Comparison of ENCODE assay signal across 28 cellular contexts in genomic region chr3:135150282-135150681, GRCh38.
"Had no signal": no experiment of that assay in that cellular context is flagged by ENCODE, and none has a peak within 500 bp of the region (broad histone marks: within the 10 kb centered on the region; RNA-seq: fewer than 3 reads in every experiment).

No MANE protein-coding gene starts in this region.

- H3K27me3 ChIP-seq: neutrophil, pancreas, spleen, suprapubic skin, thyroid gland, tibial nerve, upper lobe of left lung, vagina had no signal

- H3K36me3 ChIP-seq: neutrophil, pancreas, prostate gland, spleen, suprapubic skin, thoracic aorta, thyroid gland, tibial nerve, upper lobe of left lung, vagina had no signal

- H3K27ac ChIP-seq: neutrophil, pancreas, prostate gland, skin epidermis, spleen, suprapubic skin, thoracic aorta, thyroid gland, tibial nerve, upper lobe of left lung, vagina had no signal

- H3K9me3 ChIP-seq: neutrophil, pancreas, prostate gland, spleen, suprapubic skin, thoracic aorta, thyroid gland, tibial nerve, upper lobe of left lung, vagina had no signal

- ATAC-seq: naive thymus-derived CD4-positive, alpha-beta T cell; natural killer cell; pancreas; right cardiac atrium; sciatic nerve; stimulated activated memory B cell treated with anti-CD40 and anti-IgM and Interleukin-4, amounts not matched to agents 10 μg/mL and 1 μg/mL and 100 μg/mL, for 72 hours; stimulated activated naive CD8-positive, alpha-beta T cell treated with anti-CD3 and anti-CD28 coated beads, Interleukin-15, amount 100 ng/mL, for 72 hours; stimulated activated naive CD8-positive, alpha-beta T cell treated with anti-CD3 and anti-CD28 coated beads, Interleukin-15, Interleukin-2, amounts not matched to agents 100 U/mL and 50 U/mL, for 24 hours had no signal

- H3K4me1 ChIP-seq: pancreas, prostate gland, spleen, suprapubic skin, thyroid gland, tibial nerve, upper lobe of left lung, vagina had no signal

- DNase-seq: naive thymus-derived CD4-positive, alpha-beta T cell; natural killer cell; nucleus accumbens; pancreas; right cardiac atrium; spleen; stimulated activated CD4-positive, alpha-beta T cell treated with anti-CD3 and anti-CD28 coated beads, Interleukin-12 subunit alpha, Interleukin-12 subunit beta, amount 100 ng/mL, for 4 hours; stimulated activated CD4-positive, alpha-beta T cell treated with anti-CD3 and anti-CD28 coated beads, Interleukin-1b, Interleukin-23, amount 100 ng/mL, for 48 hours; stimulated activated CD4-positive, alpha-beta T cell treated with anti-CD3 and anti-CD28 coated beads, Interleukin-4, amount 100 ng/mL, for 1 hour; stimulated activated CD4-positive, alpha-beta T cell treated with anti-CD3 and anti-CD28 coated beads, Interleukin-4, amount 100 ng/mL, for 4 hours; stimulated activated CD8-positive, alpha-beta memory T cell treated with anti-CD3 and anti-CD28 coated beads, Interleukin-4, amount 100 ng/mL, for 48 hours; stimulated activated naive CD4-positive, alpha-beta T cell; stimulated activated naive CD8-positive, alpha-beta T cell treated with anti-CD3 and anti-CD28 coated beads, Interleukin-15, amount 100 ng/mL, for 72 hours; stimulated activated naive CD8-positive, alpha-beta T cell treated with anti-CD3 and anti-CD28 coated beads, Interleukin-15, Interleukin-2, amounts not matched to agents 100 U/mL and 50 U/mL, for 24 hours; substantia nigra; thyroid gland; trophoblast cell; upper lobe of left lung had no signal

- H3K4me3 ChIP-seq: pancreas, prostate gland, skin epidermis, smooth muscle cell, spleen, suprapubic skin, thoracic aorta, thyroid gland, tibial nerve, upper lobe of left lung, vagina had no signal

- H3K4me2 ChIP-seq: smooth muscle cell had no signal
